ENCODE assay signal across 1 cellular context in the genomic region with DNA sequence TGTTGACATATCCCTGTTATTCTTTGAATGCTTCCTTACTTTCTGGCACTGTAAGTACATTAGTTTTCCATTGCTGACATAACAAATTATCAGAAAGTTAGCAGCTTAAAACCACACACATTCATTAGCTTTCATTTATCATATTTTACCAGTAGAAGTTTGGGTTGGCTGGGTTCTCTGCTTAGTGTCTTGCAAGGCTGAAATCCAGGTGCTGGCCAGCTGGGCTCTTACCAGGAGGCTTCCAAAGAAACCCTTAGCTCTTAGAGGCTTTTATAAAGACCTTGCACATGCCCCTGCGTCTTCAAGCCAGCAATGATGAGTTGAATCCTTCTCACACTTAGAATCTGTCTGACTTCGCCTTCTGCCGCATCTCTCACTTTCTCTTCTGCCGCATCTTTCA.
TF ChIP-seq lines count a peak whose summit lies in the region.

No MANE protein-coding gene starts in this region.

TF ChIP-seq in GM12878, 131 proteins besides CTCF, POLR2A, EP300 and RAD21 (continued from another document):
- TF ChIP-seq, protein P1, sequence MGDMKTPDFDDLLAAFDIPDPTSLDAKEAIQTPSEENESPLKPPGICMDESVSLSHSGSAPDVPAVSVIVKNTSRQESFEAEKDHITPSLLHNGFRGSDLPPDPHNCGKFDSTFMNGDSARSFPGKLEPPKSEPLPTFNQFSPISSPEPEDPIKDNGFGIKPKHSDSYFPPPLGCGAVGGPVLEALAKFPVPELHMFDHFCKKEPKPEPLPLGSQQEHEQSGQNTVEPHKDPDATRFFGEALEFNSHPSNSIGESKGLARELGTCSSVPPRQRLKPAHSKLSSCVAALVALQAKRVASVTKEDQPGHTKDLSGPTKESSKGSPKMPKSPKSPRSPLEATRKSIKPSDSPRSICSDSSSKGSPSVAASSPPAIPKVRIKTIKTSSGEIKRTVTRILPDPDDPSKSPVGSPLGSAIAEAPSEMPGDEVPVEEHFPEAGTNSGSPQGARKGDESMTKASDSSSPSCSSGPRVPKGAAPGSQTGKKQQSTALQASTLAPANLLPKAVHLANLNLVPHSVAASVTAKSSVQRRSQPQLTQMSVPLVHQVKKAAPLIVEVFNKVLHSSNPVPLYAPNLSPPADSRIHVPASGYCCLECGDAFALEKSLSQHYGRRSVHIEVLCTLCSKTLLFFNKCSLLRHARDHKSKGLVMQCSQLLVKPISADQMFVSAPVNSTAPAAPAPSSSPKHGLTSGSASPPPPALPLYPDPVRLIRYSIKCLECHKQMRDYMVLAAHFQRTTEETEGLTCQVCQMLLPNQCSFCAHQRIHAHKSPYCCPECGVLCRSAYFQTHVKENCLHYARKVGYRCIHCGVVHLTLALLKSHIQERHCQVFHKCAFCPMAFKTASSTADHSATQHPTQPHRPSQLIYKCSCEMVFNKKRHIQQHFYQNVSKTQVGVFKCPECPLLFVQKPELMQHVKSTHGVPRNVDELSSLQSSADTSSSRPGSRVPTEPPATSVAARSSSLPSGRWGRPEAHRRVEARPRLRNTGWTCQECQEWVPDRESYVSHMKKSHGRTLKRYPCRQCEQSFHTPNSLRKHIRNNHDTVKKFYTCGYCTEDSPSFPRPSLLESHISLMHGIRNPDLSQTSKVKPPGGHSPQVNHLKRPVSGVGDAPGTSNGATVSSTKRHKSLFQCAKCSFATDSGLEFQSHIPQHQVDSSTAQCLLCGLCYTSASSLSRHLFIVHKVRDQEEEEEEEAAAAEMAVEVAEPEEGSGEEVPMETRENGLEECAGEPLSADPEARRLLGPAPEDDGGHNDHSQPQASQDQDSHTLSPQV (IDR thresholded peaks at IDR 0.05): no peak
- TF ChIP-seq ATF7 (IDR thresholded peaks at IDR 0.05; ENCODE audit: low read depth): no peak
- no peak for TF ChIP-seq MEF2B (IDR thresholded peaks at IDR 0.05; ENCODE audit: partially characterized antibody, poor library complexity, severe bottlenecking)
- no peak for TF ChIP-seq TCF3 (IDR thresholded peaks at IDR 0.05; ENCODE audit: borderline replicate concordance, insufficient read depth, low read depth, low read length)
- TF ChIP-seq PAX5 (IDR thresholded peaks at IDR 0.05; ENCODE audit: borderline replicate concordance, low read depth, low read length): no peak
- no peak for TF ChIP-seq RAD51 (IDR thresholded peaks at IDR 0.05)
- no peak for TF ChIP-seq JUNB (IDR thresholded peaks at IDR 0.05)
- TF ChIP-seq KLF5 (IDR thresholded peaks at IDR 0.05; ENCODE audit: partially characterized antibody): no peak
- TF ChIP-seq SUPT20H (IDR thresholded peaks at IDR 0.05; ENCODE audit: borderline replicate concordance, control insufficient read depth, low read depth, low read length): no peak
- TF ChIP-seq SREBF1 (IDR thresholded peaks at IDR 0.05; ENCODE audit: low read length): no peak
- no peak for TF ChIP-seq JUND (IDR thresholded peaks at IDR 0.05; ENCODE audit: low read depth, low read length)
- no peak for TF ChIP-seq RB1 (IDR thresholded peaks at IDR 0.05; ENCODE audit: borderline replicate concordance)
